24 cellular contexts compared by ENCODE assay signal in the genomic region with DNA sequence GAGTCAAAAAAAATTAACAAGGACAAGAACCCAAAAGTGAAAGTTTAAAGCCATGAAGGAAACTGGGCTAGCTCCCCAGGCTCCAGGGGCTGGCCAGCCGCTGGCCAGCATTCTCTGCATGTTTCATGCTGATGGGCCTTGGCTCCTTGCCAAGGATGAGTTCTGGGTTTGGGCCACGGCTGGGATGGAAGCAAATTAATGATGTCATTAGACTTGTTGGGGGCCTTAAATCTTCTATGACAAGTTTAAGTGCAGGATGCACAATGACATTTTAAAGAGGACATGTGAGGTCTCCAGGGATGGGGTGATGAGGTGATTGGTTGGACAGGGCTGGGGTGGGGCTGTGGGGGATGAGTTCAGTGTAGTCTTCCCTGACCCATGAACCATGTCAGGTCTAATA.
DNase-seq lines count a peak whose midpoint lies in the region; ATAC-seq and TF ChIP-seq lines count a peak whose summit lies in the region.
"Had no signal": no experiment of that assay in that cellular context is flagged by ENCODE, and none has a peak within 500 bp of the region (broad histone marks: within the 10 kb centered on the region; RNA-seq: fewer than 3 reads in every experiment).

No MANE protein-coding gene starts in this region.

- H3K4me3 ChIP-seq in breast epithelium: no peak overlapping the region
- H3K4me3 ChIP-seq in choroid plexus epithelial cell (ENCODE audit: low read depth, low read length): no peak overlapping the region
- no peak overlapping the region for H3K4me3 ChIP-seq in tibial artery
- H3K4me3 ChIP-seq in mucosa of descending colon: no peak overlapping the region
- H3K4me3 ChIP-seq: GM23248, hepatocyte, spleen had no signal

- H3K27me3 Mint-ChIP-seq in MCF 10A (ENCODE audit: insufficient read depth, unreplicated experiment): no peaks in the 10 kb centered on the region
- peaks cover 0 to 10% of the 10 kb centered on the region in 2 donors for H3K27me3 Mint-ChIP-seq in stimulated activated naive B cell treated with anti-CD40 and anti-IgM and Interleukin-4, amounts not matched to agents 10 μg/mL and 1 μg/mL and 100 μg/mL, for 72 hours
- H3K27me3 Mint-ChIP-seq: activated naive CD8-positive, alpha-beta T cell had no signal

- no peak for TF ChIP-seq POLR2A in breast epithelium (IDR thresholded peaks at IDR 0.05)

- DNase-seq in MCF 10A (ENCODE audit: unreplicated experiment) (peak; percentile 23), breast epithelium (ENCODE audit: low spot score in 2 of 2) (no peak), NCI-H510A treated with DMSO at 0.1 percent for 48 hours (lab: John Stamatoyannopoulos, UW) (peak; percentile 52), choroid plexus epithelial cell (ENCODE audit: low read depth) (peak; percentile 79), tibial artery (no peak), A172 (ENCODE audit: low spot score) (no peak), mucosa of descending colon (no peak)
- DNase-seq in stimulated activated naive B cell treated with anti-CD40 and anti-IgM and Interleukin-4, amounts not matched to agents 10 μg/mL and 1 μg/mL and 100 μg/mL, for 72 hours: no peak
- DNase-seq: activated B cell treated with CpG ODN at 0.5 μM for 24 hours; brain microvascular endothelial cell; C1 segment of cervical spinal cord; effector memory CD8-positive, alpha-beta T cell; GM23248; left ventricle myocardium superior; natural killer cell; NCI-H1694; OCI-M1; spleen; stimulated activated CD4-positive, alpha-beta T cell treated with anti-CD3 and anti-CD28 coated beads, Interleukin-4, amount 100 ng/mL, for 1 hour; stimulated activated naive CD4-positive, alpha-beta T cell; SW 1271 had no signal

- ATAC-seq in stimulated activated naive B cell treated with anti-CD40 and anti-IgM and Interleukin-4, amounts not matched to agents 10 μg/mL and 1 μg/mL and 100 μg/mL, for 72 hours (replicated peaks): no peak
- no peak for ATAC-seq in mucosa of descending colon
- ATAC-seq: effector memory CD8-positive, alpha-beta T cell; left ventricle myocardium superior; natural killer cell had no signal

- CTCF ChIA-PET in MCF 10A (lab: Yijun Ruan, JAX): interaction anchor here (0.7 kb wide), 2 partner anchors 135 to 598 kb away, joined by 3 to 5 read pairs; no protein-coding TSS in a partner anchor

- H3K9me3 Mint-ChIP-seq in MCF 10A (ENCODE audit: unreplicated experiment): no peaks in the 10 kb centered on the region
- no peaks in the 10 kb centered on the region for H3K9me3 Mint-ChIP-seq in stimulated activated naive B cell treated with anti-CD40 and anti-IgM and Interleukin-4, amounts not matched to agents 10 μg/mL and 1 μg/mL and 100 μg/mL, for 72 hours
- H3K9me3 Mint-ChIP-seq: activated B cell treated with CpG ODN at 0.5 μM for 24 hours; effector memory CD8-positive, alpha-beta T cell; mesothelial cell of epicardium; natural killer cell had no signal

- H3K4me3 Mint-ChIP-seq in MCF 10A (ENCODE audit: unreplicated experiment): no peak overlapping the region
- no peak overlapping the region for H3K4me3 Mint-ChIP-seq in stimulated activated naive B cell treated with anti-CD40 and anti-IgM and Interleukin-4, amounts not matched to agents 10 μg/mL and 1 μg/mL and 100 μg/mL, for 72 hours
- H3K4me3 Mint-ChIP-seq: activated B cell treated with CpG ODN at 0.5 μM for 24 hours; activated naive CD8-positive, alpha-beta T cell; effector memory CD8-positive, alpha-beta T cell; mesothelial cell of epicardium; natural killer cell had no signal

- H3K27ac ChIP-seq in breast epithelium: no peak overlapping the region
- H3K27ac ChIP-seq in tibial artery: peak overlapping the region; percentile 27 to 38
- H3K27ac ChIP-seq: brain microvascular endothelial cell, GM23248, hepatocyte, spleen had no signal

- peaks cover 17% of the 10 kb centered on the region for H3K4me1 Mint-ChIP-seq in MCF 10A (ENCODE audit: insufficient read depth, unreplicated experiment)
- peaks cover 0 to 6% of the 10 kb centered on the region in 2 donors for H3K4me1 Mint-ChIP-seq in stimulated activated naive B cell treated with anti-CD40 and anti-IgM and Interleukin-4, amounts not matched to agents 10 μg/mL and 1 μg/mL and 100 μg/mL, for 72 hours
- H3K4me1 Mint-ChIP-seq: activated B cell treated with CpG ODN at 0.5 μM for 24 hours, natural killer cell had no signal

- intact Hi-C loops in MCF 10A (cut with micrococcal nuclease) (no loop called here), breast epithelium (cut with DNase I; ENCODE audit: low total_unique reads) (no loop called here), tibial artery (cut with DNase I; ENCODE audit: low total_unique reads) (no loop called here), mucosa of descending colon (cut with DNase I, micrococcal nuclease) (no loop called here)

- H3K36me3 Mint-ChIP-seq in MCF 10A (ENCODE audit: insufficient read depth, unreplicated experiment): no peaks in the 10 kb centered on the region
- no peaks in the 10 kb centered on the region for H3K36me3 Mint-ChIP-seq in stimulated activated naive B cell treated with anti-CD40 and anti-IgM and Interleukin-4, amounts not matched to agents 10 μg/mL and 1 μg/mL and 100 μg/mL, for 72 hours
- H3K36me3 Mint-ChIP-seq: activated naive CD8-positive, alpha-beta T cell; natural killer cell had no signal

- H3K4me1 ChIP-seq in breast epithelium (no peaks in the 10 kb centered on the region), tibial artery (peaks cover 0 to 39% (median 21%) of the 10 kb centered on the region in 4 donors), mucosa of descending colon (ENCODE audit: low read depth) (no peaks in the 10 kb centered on the region)
- H3K4me1 ChIP-seq: spleen had no signal

- TF ChIP-seq CTCF in MCF 10A (IDR thresholded peaks at IDR 0.05; ENCODE audit: unreplicated experiment) (no peak), breast epithelium (IDR thresholded peaks at IDR 0.05) (no peak), choroid plexus epithelial cell (conservative IDR thresholded peaks at IDR 0.05; ENCODE audit: low read depth, low read length) (no peak), tibial artery (IDR thresholded peaks at IDR 0.05) (no peak), mucosa of descending colon (IDR thresholded peaks at IDR 0.05) (no peak)

- no peaks in the 10 kb centered on the region for H3K9me3 ChIP-seq in breast epithelium
- H3K9me3 ChIP-seq in tibial artery: no peaks in the 10 kb centered on the region
- H3K9me3 ChIP-seq in mucosa of descending colon: no peaks in the 10 kb centered on the region
- H3K9me3 ChIP-seq: spleen had no signal

- H3K36me3 ChIP-seq in breast epithelium: no peaks in the 10 kb centered on the region
- H3K36me3 ChIP-seq in tibial artery: peaks cover 21 to 47% (median 28%) of the 10 kb centered on the region in 3 donors
- no peaks in the 10 kb centered on the region for H3K36me3 ChIP-seq in mucosa of descending colon (ENCODE audit: low read depth)
- H3K36me3 ChIP-seq: brain microvascular endothelial cell, spleen had no signal

- POLR2A ChIA-PET in MCF 10A (lab: Yijun Ruan, JAX): no interaction called here

- H3K27me3 ChIP-seq in breast epithelium (no peaks in the 10 kb centered on the region), tibial artery (no peaks in the 10 kb centered on the region)
- H3K27me3 ChIP-seq: brain microvascular endothelial cell, hepatocyte, spleen had no signal

- no peak overlapping the region for H3K27ac Mint-ChIP-seq in MCF 10A (ENCODE audit: low read depth, unreplicated experiment)
- no peak overlapping the region for H3K27ac Mint-ChIP-seq in stimulated activated naive B cell treated with anti-CD40 and anti-IgM and Interleukin-4, amounts not matched to agents 10 μg/mL and 1 μg/mL and 100 μg/mL, for 72 hours
- H3K27ac Mint-ChIP-seq: activated B cell treated with CpG ODN at 0.5 μM for 24 hours; activated naive CD8-positive, alpha-beta T cell; effector memory CD8-positive, alpha-beta T cell; mesothelial cell of epicardium; natural killer cell had no signal

- BruUV-seq in MCF 10A (replicated peaks; lab: Mats Ljungman, UMichigan): no TSS peak

Comparison
In these comparisons a context has a peak if more than half of its experiments do, and no peak if none do; other contexts are left out.
1. DNase-seq: peak in MCF 10A (single experiment), NCI-H510A treated with DMSO at 0.1 percent for 48 hours (single experiment) and choroid plexus epithelial cell (single experiment); none in breast epithelium (0 of 2), tibial artery (0 of 2), A172 (single experiment), stimulated activated naive B cell treated with anti-CD40 and anti-IgM and Interleukin-4, amounts not matched to agents 10 μg/mL and 1 μg/mL and 100 μg/mL, for 72 hours (single experiment) and mucosa of descending colon (0 of 3).
2. H3K27ac ChIP-seq: peak in tibial artery (2 of 2); none in breast epithelium (0 of 2).